ENCODE assay signal across 15 cellular contexts in genomic region chr3:30292192-30292893, GRCh38.
DNase-seq lines count a peak whose midpoint lies in the region; ATAC-seq and TF ChIP-seq lines count a peak whose summit lies in the region.
"Had no signal": no experiment of that assay in that cellular context is flagged by ENCODE, and none has a peak within 500 bp of the region (broad histone marks: within the 10 kb centered on the region; RNA-seq: fewer than 3 reads in every experiment).

No MANE protein-coding gene starts in this region.

- CTCF ChIA-PET in RWPE1 (lab: Yijun Ruan, JAX): no interaction called here

- POLR2A ChIA-PET in RWPE1 (lab: Yijun Ruan, JAX; ENCODE audit: low non-redundant PET): no interaction called here

- TF ChIP-seq CTCF in osteocyte (IDR thresholded peaks at IDR 0.05) (no peak), RWPE1 (conservative IDR thresholded peaks at IDR 0.05; ENCODE audit: low read depth) (no peak)

- no peaks in the 10 kb centered on the region for H3K27me3 Mint-ChIP-seq in osteocyte (ENCODE audit: unreplicated experiment)

- H3K9me3 Mint-ChIP-seq in osteocyte (ENCODE audit: unreplicated experiment): no peaks in the 10 kb centered on the region

- no peaks in the 10 kb centered on the region for H3K36me3 Mint-ChIP-seq in osteocyte (ENCODE audit: unreplicated experiment)

- no peak for ATAC-seq in left ventricle myocardium superior
- ATAC-seq: left lung had no signal

- H3K4me1 Mint-ChIP-seq in osteocyte (ENCODE audit: unreplicated experiment): peaks cover 33% of the 10 kb centered on the region

- intact Hi-C loops in left ventricle myocardium superior (cut with micrococcal nuclease): no loop called here

- H3K27ac Mint-ChIP-seq in osteocyte (ENCODE audit: unreplicated experiment): peak overlapping the region; percentile 60

- no peak overlapping the region for H3K4me3 Mint-ChIP-seq in osteocyte (ENCODE audit: unreplicated experiment)

- peak; percentile 3 for DNase-seq in NCI-H748 (lab: John Stamatoyannopoulos, UW; ENCODE audit: unreplicated experiment)
- no peak for DNase-seq in NCI-H748 treated with DMSO at 0.1 percent for 48 hours (lab: John Stamatoyannopoulos, UW)
- DNase-seq in NCI-H69 (lab: John Stamatoyannopoulos, UW): peak; percentile 47
- DNase-seq in dermis blood vessel endothelial cell: peak; percentile 96
- no peak for DNase-seq in osteocyte (ENCODE audit: extremely low spot score, unreplicated experiment)
- DNase-seq in cerebellar cortex (ENCODE audit: low spot score): no peak
- no peak for DNase-seq in RWPE1 (ENCODE audit: low spot score)
- no peak for DNase-seq in left ventricle myocardium superior
- DNase-seq: DMS79 treated with DMSO at 0.1 percent for 48 hours; head of caudate nucleus; left lung; NCI-H1694; stimulated activated CD4-positive, alpha-beta T cell treated with anti-CD3 and anti-CD28 coated beads, Interleukin-15, amount 100 ng/mL, for 24 hours; stimulated activated CD8-positive, alpha-beta memory T cell treated with anti-CD3 and anti-CD28 coated beads, Interleukin-4, amount 100 ng/mL, for 48 hours; uterus had no signal

- no peak overlapping the region for H3K27ac ChIP-seq in RWPE1
- H3K27ac ChIP-seq: left lung, uterus had no signal

Comparison
In these comparisons a context has a peak if more than half of its experiments do, and no peak if none do; other contexts are left out.
1. DNase-seq: peak in NCI-H748 (single experiment), NCI-H69 (single experiment) and dermis blood vessel endothelial cell (single experiment); none in NCI-H748 treated with DMSO at 0.1 percent for 48 hours (single experiment), osteocyte (single experiment), cerebellar cortex (single experiment), RWPE1 (single experiment) and left ventricle myocardium superior (single experiment).